ENCODE assay signal across 24 cellular contexts in genomic region chr2:58377181-58377580, GRCh38.
"Had no signal": no experiment of that assay in that cellular context is flagged by ENCODE, and none has a peak within 500 bp of the region (broad histone marks: within the 10 kb centered on the region; RNA-seq: fewer than 3 reads in every experiment).

No MANE protein-coding gene starts in this region.

- ATAC-seq: T-helper 17 cell had no signal

- H3K27me3 ChIP-seq: adrenal gland, breast epithelium had no signal

- H3K9ac ChIP-seq: KMS-11 had no signal

- H3K36me3 ChIP-seq: adrenal gland, breast epithelium had no signal

- H3K4me3 ChIP-seq: adrenal gland, breast epithelium had no signal

- H3K9me3 ChIP-seq: adrenal gland, breast epithelium had no signal

- FAIRE-seq: RCC 7860 had no signal

- H3K4me2 ChIP-seq: KMS-11 had no signal

- DNase-seq: activated B cell treated with CpG ODN at 0.5 μM for 24 hours; activated CD4-positive, alpha-beta memory T cell treated with anti-CD3 and anti-CD28 coated beads for 36 hours; activated CD4-positive, alpha-beta T cell treated with anti-CD3 and anti-CD28 coated beads, Interleukin-2, amount 10 ng/mL, durations not matched to agents 7 days and 5 days; activated naive CD4-positive, alpha-beta T cell treated with anti-CD3 and anti-CD28 coated beads, Interleukin-2, amount 50 U/mL, for 16 hours; activated naive CD8-positive, alpha-beta T cell treated with anti-CD3 and anti-CD28 coated beads, Interleukin-2, amount 10 ng/mL, durations not matched to agents 7 days and 5 days; activated T-cell treated with anti-CD3 and anti-CD28 coated beads for 4 hours; activated T-cell treated with anti-CD3 and anti-CD28 coated beads, Interleukin-2, amount 50 U/mL, for 72 hours; adrenal gland; aorta; central memory CD4-positive, alpha-beta T cell; NCI-H1092; NCI-H1417; NCI-H1930; NCI-H2171; NCI-H226; NCI-H526; NCI-H774; NK-92 treated with Interleukin-12 subunit alpha and Interleukin-12 subunit beta, amount 100 ng/mL, for 24 hours; SHP77 treated with DMSO at 0.1 percent for 48 hours; T-helper 17 cell; T-helper 9 cell had no signal

- H3K4me1 ChIP-seq: adrenal gland, breast epithelium had no signal

- H3K27ac ChIP-seq: adrenal gland, breast epithelium, KMS-11 had no signal
